ENCODE assay signal across 18 cellular contexts in the genomic region with DNA sequence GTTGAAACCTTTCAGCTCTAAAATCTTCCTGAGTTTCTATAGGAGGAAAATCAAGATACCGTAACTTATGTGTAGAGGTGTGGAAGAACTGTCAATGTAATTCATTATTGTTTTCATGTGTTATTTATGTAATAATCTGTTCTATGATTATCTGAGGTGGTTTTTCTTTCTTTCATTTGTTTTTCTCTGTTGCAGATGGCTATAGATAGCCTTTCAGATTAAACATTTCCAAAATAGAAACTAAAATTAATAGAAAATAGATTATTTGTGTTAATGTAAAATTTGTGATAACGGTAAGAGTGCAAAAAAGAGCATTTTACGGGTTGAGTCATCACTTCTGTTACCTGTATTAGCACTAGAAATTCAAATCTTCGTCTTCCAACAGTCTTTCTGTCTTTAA.
DNase-seq lines count a peak whose midpoint lies in the region; ATAC-seq, FAIRE-seq and TF ChIP-seq lines count a peak whose summit lies in the region.
"Had no signal": no experiment of that assay in that cellular context is flagged by ENCODE, and none has a peak within 500 bp of the region (broad histone marks: within the 10 kb centered on the region; RNA-seq: fewer than 3 reads in every experiment).

No MANE protein-coding gene starts in this region.

- H3K4me2 ChIP-seq in astrocyte (ENCODE audit: low read length), result no peak overlapping the region

- no peak for TF ChIP-seq CTCF in astrocyte (IDR thresholded peaks at IDR 0.05; ENCODE audit: insufficient read depth, low read depth, low read length)

- no peaks in the 10 kb centered on the region for H4K20me1 ChIP-seq in astrocyte (ENCODE audit: insufficient read depth, low read length)

- no peak overlapping the region for H3K27ac ChIP-seq in astrocyte (ENCODE audit: low read depth, low read length)
- H3K27ac ChIP-seq: C4-2B, GM23248 had no signal

- no peaks in the 10 kb centered on the region for H3K4me1 ChIP-seq in astrocyte (ENCODE audit: insufficient read depth, low read length)
- H3K4me1 ChIP-seq: BE2C had no signal

- H3K4me3 Mint-ChIP-seq in activated naive CD4-positive, alpha-beta T cell treated with anti-CD3 and anti-CD28 coated beads, Interleukin-2, amount 10 ng/mL, durations not matched to agents 7 days and 5 days, result no peak overlapping the region
- H3K4me3 Mint-ChIP-seq in astrocyte (ENCODE audit: unreplicated experiment), result no peak overlapping the region
- H3K4me3 Mint-ChIP-seq: CD4-positive, alpha-beta memory T cell had no signal

- H3K9ac ChIP-seq in astrocyte (ENCODE audit: low read length), result no peak overlapping the region
- H3K9ac ChIP-seq: GM23248 had no signal

- H3K27me3 ChIP-seq in astrocyte (ENCODE audit: insufficient read depth, low read length), result no peaks in the 10 kb centered on the region
- H3K27me3 ChIP-seq: BE2C had no signal

- H3K4me3 ChIP-seq in astrocyte (ENCODE audit: insufficient read depth, low read depth, low read length), result no peak overlapping the region
- H3K4me3 ChIP-seq: GM23248, K562 had no signal

- FAIRE-seq in astrocyte (lab: Jason Lieb, UNC), result no peak
- FAIRE-seq: G401.6, H54, K562 had no signal

- H3K4me1 Mint-ChIP-seq in activated naive CD4-positive, alpha-beta T cell treated with anti-CD3 and anti-CD28 coated beads, Interleukin-2, amount 10 ng/mL, durations not matched to agents 7 days and 5 days, result no peaks in the 10 kb centered on the region
- no peaks in the 10 kb centered on the region for H3K4me1 Mint-ChIP-seq in astrocyte (ENCODE audit: low read depth, unreplicated experiment)

- no peaks in the 10 kb centered on the region for H3K9me3 ChIP-seq in astrocyte (ENCODE audit: insufficient read depth, low read depth, low read length)
- H3K9me3 ChIP-seq: BE2C had no signal

- ATAC-seq in activated naive CD4-positive, alpha-beta T cell treated with anti-CD3 and anti-CD28 coated beads, Interleukin-2, amount 50 U/mL, for 72 hours, result no peak
- ATAC-seq in HG03432 (IDR thresholded peaks at IDR 0.05; ENCODE audit: unreplicated experiment), result peak; percentile 42
- ATAC-seq: HCT116, K562 had no signal

- no peak overlapping the region for H2AFZ ChIP-seq in astrocyte (ENCODE audit: low read depth, low read length)
- H2AFZ ChIP-seq: GM23248 had no signal

- CTCF ChIA-PET in activated naive CD4-positive, alpha-beta T cell treated with anti-CD3 and anti-CD28 coated beads, Interleukin-2, amount 10 ng/mL, durations not matched to agents 7 days and 5 days (lab: Charles Lee), result no interaction called here

- peak overlapping the region; percentile 30 for H3K27ac Mint-ChIP-seq in activated naive CD4-positive, alpha-beta T cell treated with anti-CD3 and anti-CD28 coated beads, Interleukin-2, amount 10 ng/mL, durations not matched to agents 7 days and 5 days
- no peak overlapping the region for H3K27ac Mint-ChIP-seq in activated naive CD4-positive, alpha-beta T cell treated with anti-CD3 and anti-CD28 coated beads, Interleukin-2, amount 50 U/mL, for 72 hours
- peak overlapping the region; percentile 19 for H3K27ac Mint-ChIP-seq in astrocyte (ENCODE audit: unreplicated experiment)

- DNase-seq in activated naive CD4-positive, alpha-beta T cell treated with anti-CD3 and anti-CD28 coated beads, Interleukin-2, amount 10 ng/mL, durations not matched to agents 7 days and 5 days, result no peak
- DNase-seq in activated naive CD4-positive, alpha-beta T cell treated with anti-CD3 and anti-CD28 coated beads, Interleukin-2, amount 50 U/mL, for 72 hours (ENCODE audit: low spot score in 2 of 2), result no peak
- DNase-seq in astrocyte (ENCODE audit: low read depth) (no peak), HT-29 (ENCODE audit: low spot score) (no peak)
- no peak for DNase-seq in stimulated activated naive CD4-positive, alpha-beta T cell (lab: John Stamatoyannopoulos, UW)
- DNase-seq in stimulated activated naive CD4-positive, alpha-beta T cell treated with Interleukin-2 at 50 U/mL for 16 hours (lab: John Stamatoyannopoulos, UW), result no peak
- DNase-seq: ACHN; BE2C; CD4-positive, alpha-beta memory T cell; DMS79; GM23248; Karpas-422 had no signal

- H3K27me3 Mint-ChIP-seq in activated naive CD4-positive, alpha-beta T cell treated with anti-CD3 and anti-CD28 coated beads, Interleukin-2, amount 10 ng/mL, durations not matched to agents 7 days and 5 days, result no peaks in the 10 kb centered on the region
- H3K27me3 Mint-ChIP-seq in astrocyte (ENCODE audit: low read depth, unreplicated experiment), result no peaks in the 10 kb centered on the region
- H3K27me3 Mint-ChIP-seq: CD4-positive, alpha-beta memory T cell had no signal

- no peaks in the 10 kb centered on the region for H3K36me3 ChIP-seq in astrocyte (ENCODE audit: insufficient read depth, low read length)
- H3K36me3 ChIP-seq: BE2C had no signal

- peaks cover 54% of the 10 kb centered on the region for H3K36me3 Mint-ChIP-seq in activated naive CD4-positive, alpha-beta T cell treated with anti-CD3 and anti-CD28 coated beads, Interleukin-2, amount 10 ng/mL, durations not matched to agents 7 days and 5 days
- H3K36me3 Mint-ChIP-seq in activated naive CD4-positive, alpha-beta T cell treated with anti-CD3 and anti-CD28 coated beads, Interleukin-2, amount 50 U/mL, for 72 hours, result peaks cover 0 to 5% of the 10 kb centered on the region in 2 donors
- H3K36me3 Mint-ChIP-seq in astrocyte (ENCODE audit: low read depth, unreplicated experiment), result no peaks in the 10 kb centered on the region

- no peaks in the 10 kb centered on the region for H3K9me3 Mint-ChIP-seq in activated naive CD4-positive, alpha-beta T cell treated with anti-CD3 and anti-CD28 coated beads, Interleukin-2, amount 10 ng/mL, durations not matched to agents 7 days and 5 days
- no peaks in the 10 kb centered on the region for H3K9me3 Mint-ChIP-seq in activated naive CD4-positive, alpha-beta T cell treated with anti-CD3 and anti-CD28 coated beads, Interleukin-2, amount 50 U/mL, for 72 hours
- H3K9me3 Mint-ChIP-seq in astrocyte (ENCODE audit: unreplicated experiment), result no peaks in the 10 kb centered on the region
- H3K9me3 Mint-ChIP-seq: CD4-positive, alpha-beta memory T cell had no signal

- H3K79me2 ChIP-seq in astrocyte (ENCODE audit: insufficient read depth, low read length), result no peaks in the 10 kb centered on the region

Comparison
In these comparisons a context has a peak if more than half of its experiments do, and no peak if none do; other contexts are left out.
1. H3K27ac Mint-ChIP-seq: peak in activated naive CD4-positive, alpha-beta T cell treated with anti-CD3 and anti-CD28 coated beads, Interleukin-2, amount 10 ng/mL, durations not matched to agents 7 days and 5 days (single experiment) and astrocyte (single experiment); none in activated naive CD4-positive, alpha-beta T cell treated with anti-CD3 and anti-CD28 coated beads, Interleukin-2, amount 50 U/mL, for 72 hours (0 of 2).